ENCODE assay signal across 20 cellular contexts in genomic region chr9:76302543-76302942, GRCh38.
"Had no signal": no experiment of that assay in that cellular context is flagged by ENCODE, and none has a peak within 500 bp of the region (broad histone marks: within the 10 kb centered on the region; RNA-seq: fewer than 3 reads in every experiment).

No MANE protein-coding gene starts in this region.

- DNase-seq: activated CD4-positive, alpha-beta memory T cell treated with anti-CD3 and anti-CD28 coated beads for 36 hours; activated CD4-positive, alpha-beta T cell treated with anti-CD3 and anti-CD28 coated beads, Interleukin-2, amount 50 U/mL, for 1 hour; activated CD8-positive, alpha-beta memory T cell treated with anti-CD3 and anti-CD28 coated beads, Interleukin-2, amount 50 U/mL, for 4 hours; activated effector memory CD4-positive, alpha-beta T cell treated with Interleukin-2 at 50 U/mL for 16 hours; activated naive CD4-positive, alpha-beta T cell treated with anti-CD3 and anti-CD28 coated beads, Interleukin-2, amount 50 U/mL, for 16 hours; activated naive CD8-positive, alpha-beta T cell treated with anti-CD3 and anti-CD28 coated beads for 36 hours; activated T-cell treated with anti-CD3 and anti-CD28 coated beads for 4 hours; activated T-cell treated with anti-CD3 and anti-CD28 coated beads, Interleukin-2, amount 50 U/mL, for 4 hours; NCI-H187; NCI-H226; NCI-H446 treated with DMSO at 0.1 percent for 48 hours; Peyer's patch had no signal

- H3K4me3 ChIP-seq: ascending aorta, breast epithelium, Peyer's patch, SJSA1 had no signal

- H3K27ac ChIP-seq: ascending aorta, breast epithelium, Peyer's patch, SJSA1 had no signal

- H3K4me1 ChIP-seq: breast epithelium, Peyer's patch had no signal

- H3K27me3 ChIP-seq: ascending aorta, breast epithelium, Peyer's patch, SJSA1 had no signal

- ATAC-seq: activated CD4-positive, alpha-beta T cell treated with anti-CD3 and anti-CD28 coated beads for 36 hours; activated CD4-positive, CD25-positive, alpha-beta regulatory T cell treated with anti-CD3 and anti-CD28 coated beads, Interleukin-2, amount 50 U/mL, for 24 hours; activated T-cell treated with anti-CD3 and anti-CD28 coated beads, Interleukin-2, amount 50 U/mL, for 4 hours; PC-3; WTC11 had no signal

- H3K36me3 ChIP-seq: ascending aorta, breast epithelium, SJSA1 had no signal

- H3K4me2 ChIP-seq: SK-N-SH had no signal

- H3K9ac ChIP-seq: SK-N-SH had no signal
